Comparison of ENCODE assay signal across 19 cellular contexts in the genomic region with DNA sequence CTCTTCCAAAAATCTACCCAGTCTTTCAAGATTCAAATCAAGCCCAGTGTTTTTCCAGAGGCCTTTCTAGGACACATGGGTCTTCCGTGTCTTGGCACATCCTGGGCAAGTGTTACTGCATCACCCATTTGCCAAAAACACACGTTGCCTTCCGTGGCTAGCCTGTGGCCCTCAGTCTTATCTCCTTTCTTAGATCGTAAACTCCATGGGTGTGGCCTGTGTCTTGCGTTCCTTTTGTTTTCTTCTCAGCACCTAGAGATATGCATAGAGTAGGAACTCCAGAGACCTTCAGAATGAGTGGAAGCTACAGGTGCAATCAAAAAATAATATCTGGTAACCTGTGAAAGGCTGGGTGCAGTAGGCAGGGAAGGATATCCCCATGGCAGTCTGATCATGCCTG.
"Had no signal": no experiment of that assay in that cellular context is flagged by ENCODE, and none has a peak within 500 bp of the region (broad histone marks: within the 10 kb centered on the region; RNA-seq: fewer than 3 reads in every experiment).

No MANE protein-coding gene starts in this region.

- H3K4me3 Mint-ChIP-seq: effector memory CD8-positive, alpha-beta T cell; mesothelial cell of epicardium; naive thymus-derived CD4-positive, alpha-beta T cell; nephron had no signal

- H3K27ac Mint-ChIP-seq: effector memory CD8-positive, alpha-beta T cell; mesothelial cell of epicardium; nephron had no signal

- DNase-seq: cortex of kidney; effector memory CD8-positive, alpha-beta T cell; head of caudate nucleus; mesenchymal stem cell; naive thymus-derived CD4-positive, alpha-beta T cell; nucleus accumbens; stimulated activated CD4-positive, alpha-beta T cell treated with anti-CD3 and anti-CD28 coated beads, Interleukin-12 subunit alpha, Interleukin-12 subunit beta, amount 100 ng/mL, for 4 hours; stimulated activated CD4-positive, alpha-beta T cell treated with anti-CD3 and anti-CD28 coated beads, Interleukin-1b, Interleukin-23, amount 100 ng/mL, for 48 hours; stimulated activated CD4-positive, alpha-beta T cell treated with anti-CD3 and anti-CD28 coated beads, Interleukin-4, amount 100 ng/mL, for 1 hour; stimulated activated CD8-positive, alpha-beta memory T cell treated with anti-CD3 and anti-CD28 coated beads, Interleukin-4, amount 100 ng/mL, for 48 hours; stimulated activated naive CD4-positive, alpha-beta T cell; upper lobe of left lung had no signal

- H3K27ac ChIP-seq: prostate gland, right atrium auricular region, thoracic aorta, tibial nerve, upper lobe of left lung had no signal

- ATAC-seq: effector memory CD8-positive, alpha-beta T cell; left lobe of liver; naive thymus-derived CD4-positive, alpha-beta T cell had no signal

- H3K27me3 Mint-ChIP-seq: effector memory CD8-positive, alpha-beta T cell had no signal
